2 cellular contexts compared by ENCODE assay signal in genomic region chr13:21086929-21087328, GRCh38.
TF ChIP-seq lines count a peak whose summit lies in the region.

No MANE protein-coding gene starts in this region.

TF ChIP-seq in GM12878, 131 proteins besides CTCF, POLR2A, EP300 and RAD21:
- TF ChIP-seq POLR2AphosphoS2 (IDR thresholded peaks at IDR 0.05; ENCODE audit: low read depth, low read length), result no peak
- peak; percentile 51; the same call in 1 of the 2 replicates for TF ChIP-seq ATF7 (IDR thresholded peaks at IDR 0.05; ENCODE audit: low read depth)
- no peak for TF ChIP-seq SPI1 (IDR thresholded peaks at IDR 0.05; ENCODE audit: borderline replicate concordance, insufficient read depth, low read depth, low read length)

TF ChIP-seq in H1, 55 proteins besides CTCF, POLR2A, EP300 and RAD21:
- TF ChIP-seq SIRT6 (IDR thresholded peaks at IDR 0.05; ENCODE audit: low read length) (no peak), SIN3A (conservative IDR thresholded peaks at IDR 0.05 in 1 of 2, IDR thresholded peaks at IDR 0.05 in 1 of 2; ENCODE audit: low read depth in 1 of 2, low read length in 2 of 2) (no peak), JUND (IDR thresholded peaks at IDR 0.05; ENCODE audit: low read length) (no peak), SRF (IDR thresholded peaks at IDR 0.05; ENCODE audit: low read depth, low read length) (no peak), HDAC2 (IDR thresholded peaks at IDR 0.05; ENCODE audit: borderline replicate concordance in 1 of 2, low read depth in 2 of 2, low read length in 2 of 2) (no peak), ASH2L (IDR thresholded peaks at IDR 0.05; ENCODE audit: low read length) (no peak), KDM5A (IDR thresholded peaks at IDR 0.05; ENCODE audit: low read length) (no peak), TAF1 (IDR thresholded peaks at IDR 0.05; ENCODE audit: low read depth, low read length) (no peak), E2F6 (IDR thresholded peaks at IDR 0.05) (no peak), CTBP2 (IDR thresholded peaks at IDR 0.05; ENCODE audit: borderline replicate concordance, insufficient read depth, insufficient read length, low read length) (no peak), CREB1 (IDR thresholded peaks at IDR 0.05) (no peak), CHD2 (IDR thresholded peaks at IDR 0.05; ENCODE audit: low read length) (no peak), BCL11A (IDR thresholded peaks at IDR 0.05; ENCODE audit: low read depth in 2 of 2, low read length in 2 of 2) (no peak), CBX5 (IDR thresholded peaks at IDR 0.05; ENCODE audit: low read depth, low read length) (no peak), CHD1 (IDR thresholded peaks at IDR 0.05; ENCODE audit: low read depth, low read length) (no peak), ATF3 (IDR thresholded peaks at IDR 0.05; ENCODE audit: insufficient read depth, low read depth, low read length) (no peak), HDAC6 (IDR thresholded peaks at IDR 0.05; ENCODE audit: low read depth, low read length) (no peak)
